Comparison of ENCODE assay signal across 25 cellular contexts in the genomic region with DNA sequence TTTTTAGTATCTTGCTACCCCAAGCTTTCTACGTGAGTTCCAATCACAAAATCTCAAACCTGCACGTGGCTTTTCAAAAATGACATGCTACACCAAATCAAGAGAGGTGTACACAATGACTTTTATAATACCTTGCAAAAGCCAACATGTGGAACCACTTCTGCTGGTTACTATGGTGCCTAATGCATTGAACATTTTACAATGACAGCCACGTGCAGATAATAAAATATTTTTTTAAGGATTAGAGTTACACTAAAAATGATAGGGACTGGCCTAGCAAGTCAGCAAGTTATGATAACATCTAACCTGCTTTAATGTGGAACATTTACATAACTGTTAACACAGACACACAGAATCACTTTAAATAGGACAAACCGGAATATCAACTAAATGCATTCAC. TPM values are rescaled to one million over a fixed set of nuclear protein-coding genes. Genes with fewer than 3 reads are reported as not detected.
DNase-seq lines count a peak whose midpoint lies in the region; ATAC-seq and TF ChIP-seq lines count a peak whose summit lies in the region.
"Had no signal": no experiment of that assay in that cellular context is flagged by ENCODE, and none has a peak within 500 bp of the region (broad histone marks: within the 10 kb centered on the region; RNA-seq: fewer than 3 reads in every experiment).

No MANE protein-coding gene starts in this region.

- H3K9me3 ChIP-seq in OCI-LY1 (ENCODE audit: low read length) (no peaks in the 10 kb centered on the region), left lung (no peaks in the 10 kb centered on the region)
- H3K9me3 ChIP-seq: A549, gastroesophageal sphincter, prostate gland had no signal

- intact Hi-C loops in left lung (cut with DNase I): no loop called here

- peak overlapping the region; percentile 64 for H3K4me2 ChIP-seq in OCI-LY1 (ENCODE audit: low read length)
- H3K4me2 ChIP-seq: A549 had no signal

- no peak overlapping the region for H2AFZ ChIP-seq in OCI-LY1 (ENCODE audit: low read length)

- DNase-seq in NCI-H187 (lab: John Stamatoyannopoulos, UW) (peak; percentile 6 to 14), NCI-H187 treated with DMSO at 0.1 percent for 48 hours (lab: John Stamatoyannopoulos, UW) (no peak), left lung (no peak), RKO (ENCODE audit: low spot score) (no peak)
- DNase-seq: activated CD4-positive, alpha-beta T cell treated with anti-CD3 and anti-CD28 coated beads for 1 hour; activated CD8-positive, alpha-beta memory T cell treated with anti-CD3 and anti-CD28 coated beads, Interleukin-2, amount 10 ng/mL, durations not matched to agents 7 days and 5 days; activated naive CD4-positive, alpha-beta T cell; cortex of kidney; EL; IMR-90; naive thymus-derived CD8-positive, alpha-beta T cell; NCI-H82; stimulated activated CD4-positive, alpha-beta T cell treated with anti-CD3 and anti-CD28 coated beads, Interleukin-12 subunit alpha, Interleukin-12 subunit beta, amount 100 ng/mL, for 4 hours; stimulated activated naive B cell treated with anti-CD40 and anti-IgM and Interleukin-4, amounts not matched to agents 10 μg/mL and 1 μg/mL and 100 μg/mL, for 72 hours; T-helper 9 cell had no signal

- H3K27me3 Mint-ChIP-seq in IgD-negative memory B cell: no peaks in the 10 kb centered on the region
- H3K27me3 Mint-ChIP-seq: activated CD8-positive, alpha-beta memory T cell treated with anti-CD3 and anti-CD28 coated beads, Interleukin-2, amount 10 ng/mL, durations not matched to agents 7 days and 5 days; naive thymus-derived CD8-positive, alpha-beta T cell; stimulated activated naive B cell treated with anti-CD40 and anti-IgM and Interleukin-4, amounts not matched to agents 10 μg/mL and 1 μg/mL and 100 μg/mL, for 72 hours had no signal

- H3K9me2 ChIP-seq in OCI-LY1 (ENCODE audit: low read depth, low read length): no peaks in the 10 kb centered on the region

- H3K36me3 Mint-ChIP-seq in IgD-negative memory B cell: peaks cover 5% of the 10 kb centered on the region

- H3K4me1 Mint-ChIP-seq in IgD-negative memory B cell: peaks cover 15 to 32% (median 27%) of the 10 kb centered on the region in 3 donors

- peaks cover 48% of the 10 kb centered on the region for H3K79me2 ChIP-seq in OCI-LY1 (ENCODE audit: insufficient read depth, low read length)

- H3K4me1 ChIP-seq in OCI-LY1 (ENCODE audit: insufficient read depth, low read length, severe bottlenecking) (peaks cover 43% of the 10 kb centered on the region), left lung (peaks cover 0 to 39% of the 10 kb centered on the region in 2 donors)
- H3K4me1 ChIP-seq: A549, gastroesophageal sphincter, prostate gland had no signal

- H3K27ac ChIP-seq in OCI-LY1 (ENCODE audit: low read depth, low read length, poor library complexity, severe bottlenecking) (peak overlapping the region; percentile 12), left lung (peak overlapping the region; percentile 14 to 16)
- H3K27ac ChIP-seq: A549, C4-2B, gastroesophageal sphincter, RWPE1 had no signal

- H3K9ac ChIP-seq in OCI-LY1 (ENCODE audit: low read length): peak overlapping the region; percentile 42

- H3K36me3 ChIP-seq in OCI-LY1 (ENCODE audit: insufficient read depth, low read length) (peaks cover 19% of the 10 kb centered on the region; the same call in 1 of the 2 replicates), left lung (no peaks in the 10 kb centered on the region)
- H3K36me3 ChIP-seq: prostate gland had no signal

- H3K4me3 Mint-ChIP-seq in IgD-negative memory B cell: peak overlapping the region in 1 of 4 donors; percentile 1
- H3K4me3 Mint-ChIP-seq: activated CD8-positive, alpha-beta memory T cell treated with anti-CD3 and anti-CD28 coated beads, Interleukin-2, amount 10 ng/mL, durations not matched to agents 7 days and 5 days; naive thymus-derived CD8-positive, alpha-beta T cell; stimulated activated naive B cell treated with anti-CD40 and anti-IgM and Interleukin-4, amounts not matched to agents 10 μg/mL and 1 μg/mL and 100 μg/mL, for 72 hours had no signal

- no peaks in the 10 kb centered on the region for H3F3A ChIP-seq in OCI-LY1 (ENCODE audit: insufficient read depth, low read length)

- TF ChIP-seq CTCF in OCI-LY1 (IDR thresholded peaks at IDR 0.05; ENCODE audit: low read length): no peak
- TF ChIP-seq CTCF in left lung (IDR thresholded peaks at IDR 0.05): no peak

- H3K27me3 ChIP-seq in OCI-LY1 (ENCODE audit: insufficient read depth, low read length) (no peaks in the 10 kb centered on the region), left lung (no peaks in the 10 kb centered on the region)
- H3K27me3 ChIP-seq: gastroesophageal sphincter had no signal

- no peak overlapping the region for H3K4me3 ChIP-seq in OCI-LY1 (ENCODE audit: low read depth, low read length, poor library complexity, severe bottlenecking)
- H3K4me3 ChIP-seq in left lung: no peak overlapping the region
- H3K4me3 ChIP-seq: A549, gastroesophageal sphincter, lung, prostate gland had no signal

- no peaks in the 10 kb centered on the region for H3K9me3 Mint-ChIP-seq in IgD-negative memory B cell
- H3K9me3 Mint-ChIP-seq: naive thymus-derived CD8-positive, alpha-beta T cell; stimulated activated naive B cell treated with anti-CD40 and anti-IgM and Interleukin-4, amounts not matched to agents 10 μg/mL and 1 μg/mL and 100 μg/mL, for 72 hours had no signal

- ATAC-seq in left lung (no peak), HG03139 (IDR thresholded peaks at IDR 0.05; ENCODE audit: unreplicated experiment) (no peak), HG02571 (IDR thresholded peaks at IDR 0.05; ENCODE audit: unreplicated experiment) (no peak)
- ATAC-seq: A549; gastroesophageal sphincter; naive thymus-derived CD8-positive, alpha-beta T cell; stimulated activated naive B cell treated with anti-CD40 and anti-IgM and Interleukin-4, amounts not matched to agents 10 μg/mL and 1 μg/mL and 100 μg/mL, for 72 hours had no signal

- peak overlapping the region in 2 of 3 donors; percentile 54 to 63 for H3K27ac Mint-ChIP-seq in IgD-negative memory B cell
- H3K27ac Mint-ChIP-seq: activated CD8-positive, alpha-beta memory T cell treated with anti-CD3 and anti-CD28 coated beads, Interleukin-2, amount 10 ng/mL, durations not matched to agents 7 days and 5 days; stimulated activated naive B cell treated with anti-CD40 and anti-IgM and Interleukin-4, amounts not matched to agents 10 μg/mL and 1 μg/mL and 100 μg/mL, for 72 hours had no signal

- no peaks in the 10 kb centered on the region for H4K20me1 ChIP-seq in OCI-LY1 (ENCODE audit: insufficient read depth, low read length)

RNA-seq across cellular contexts. Expression of a gene that starts 30.2 kb away (rescaled TPM):
- 5.8 TPM for polyA plus RNA-seq in IgD-negative memory B cell
- 10 to 100 TPM; 22.9 to 28.4 TPM for total RNA-seq in left lung

Comparison
In these comparisons a context has a peak if more than half of its experiments do, and no peak if none do; other contexts are left out.
1. DNase-seq: peak in NCI-H187 (2 of 2); none in NCI-H187 treated with DMSO at 0.1 percent for 48 hours (single experiment), left lung (0 of 2) and RKO (single experiment).